In the genomic region with DNA sequence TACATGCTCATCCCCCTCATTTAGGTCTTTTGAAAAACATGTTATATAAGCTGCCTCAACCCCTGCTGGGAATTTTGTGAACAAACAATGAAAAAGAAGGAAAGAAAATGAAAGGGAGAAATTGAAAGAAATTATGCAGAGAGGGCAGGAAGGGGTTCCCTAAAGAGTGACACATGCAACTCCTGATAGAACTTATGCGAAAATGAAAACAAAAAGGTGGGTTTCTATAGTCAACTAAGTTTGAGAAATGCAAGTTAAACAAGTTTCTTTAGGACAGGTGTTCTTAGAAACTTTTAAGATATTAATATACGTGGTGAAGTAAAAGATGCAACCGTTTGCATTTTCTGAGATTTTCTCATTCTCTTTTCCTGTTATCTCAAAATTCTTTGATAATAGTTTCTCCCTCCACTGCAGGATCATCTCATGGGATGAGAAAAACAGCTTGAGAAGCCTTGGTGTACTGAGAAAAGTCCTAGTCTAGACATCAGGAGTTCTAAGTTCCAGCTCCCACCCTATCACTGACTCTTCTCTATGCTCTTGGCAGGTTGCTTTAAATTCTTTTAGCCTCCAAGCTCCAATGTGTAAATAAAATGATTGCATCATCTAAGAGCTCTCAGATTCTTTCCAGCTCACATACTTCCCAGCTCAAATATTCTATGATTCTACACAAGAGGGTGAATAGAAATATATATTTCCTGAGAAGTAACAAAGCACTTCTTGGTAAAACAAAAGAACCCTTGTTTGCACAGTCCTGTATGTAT, we compare ENCODE assay signal across 8 cellular contexts.
DNase-seq lines count a peak whose midpoint lies in the region; ATAC-seq and TF ChIP-seq lines count a peak whose summit lies in the region.

No MANE protein-coding gene starts in this region.

- H3K4me1 ChIP-seq in psoas muscle: peaks cover 16% of the 10 kb centered on the region
- peaks cover 16% of the 10 kb centered on the region for H3K4me1 ChIP-seq in CD8-positive, alpha-beta T cell (ENCODE audit: insufficient read depth, low read length)

- no peaks in the 10 kb centered on the region for H3K27me3 Mint-ChIP-seq in activated T-cell treated with anti-CD3 and anti-CD28 coated beads, Interleukin-2, amount 50 U/mL, for 72 hours (ENCODE audit: low read depth)
- H3K27me3 Mint-ChIP-seq in brain: no peaks in the 10 kb centered on the region
- no peaks in the 10 kb centered on the region for H3K27me3 Mint-ChIP-seq in CD8-positive, alpha-beta T cell (ENCODE audit: low read depth)
- peaks cover 0 to 9% of the 10 kb centered on the region in 2 donors for H3K27me3 Mint-ChIP-seq in natural killer cell treated with Interleukin-12 subunit alpha and Interleukin-12 subunit beta and Interleukin-15 and Interleukin-18, amount 100 ng/mL, for 72 hours

- no peak for TF ChIP-seq CTCF in brain (conservative IDR thresholded peaks at IDR 0.05)
- TF ChIP-seq CTCF in psoas muscle (IDR thresholded peaks at IDR 0.05): no peak
- TF ChIP-seq CTCF in CD8-positive, alpha-beta T cell (IDR thresholded peaks at IDR 0.05): no peak

- no peaks in the 10 kb centered on the region for H3K36me3 ChIP-seq in psoas muscle (ENCODE audit: insufficient read depth in 1 of 2, low read depth in 1 of 2)
- H3K36me3 ChIP-seq in CD8-positive, alpha-beta T cell (ENCODE audit: insufficient read depth, low read length): no peaks in the 10 kb centered on the region

- no peak for ATAC-seq in activated T-cell treated with anti-CD3 and anti-CD28 coated beads, Interleukin-2, amount 50 U/mL, for 72 hours (replicated peaks in 1 of 2)
- peak; percentile 77 for ATAC-seq in HG03135 (IDR thresholded peaks at IDR 0.05; ENCODE audit: unreplicated experiment)
- ATAC-seq in psoas muscle: no peak
- no peak for ATAC-seq in CD8-positive, alpha-beta T cell
- ATAC-seq in natural killer cell treated with Interleukin-12 subunit alpha and Interleukin-12 subunit beta and Interleukin-15 and Interleukin-18, amount 100 ng/mL, for 72 hours: no peak

- CTCF ChIA-PET in CD8-positive, alpha-beta T cell (lab: Charles Lee): interaction anchor here (1.0 to 1.4 kb wide), 3 partner anchors 13 to 25 kb away, joined by 3 to 8 read pairs (median 4); no protein-coding TSS in a partner anchor

- POLR2A ChIA-PET in CD8-positive, alpha-beta T cell (lab: Charles Lee): interaction anchor here (1.0 to 1.8 kb wide), 3 partner anchors 10 to 20 kb away, joined by 3 to 5 read pairs (median 3); no protein-coding TSS in a partner anchor

- H3K4me3 ChIP-seq in psoas muscle: no peak overlapping the region
- no peak overlapping the region for H3K4me3 ChIP-seq in CD8-positive, alpha-beta T cell (ENCODE audit: low read depth, low read length)

- H3K27me3 ChIP-seq in psoas muscle (ENCODE audit: insufficient read depth in 3 of 3, low read length in 2 of 3): no peaks in the 10 kb centered on the region
- H3K27me3 ChIP-seq in CD8-positive, alpha-beta T cell (ENCODE audit: insufficient read depth, low read length): no peaks in the 10 kb centered on the region

- 53 to 72% (median 63%) methylated on average over 3 of the region's 3 CpGs for WGBS in psoas muscle, 3 donors

- no peak for DNase-seq in activated T-cell treated with anti-CD3 and anti-CD28 coated beads, Interleukin-2, amount 50 U/mL, for 72 hours
- DNase-seq in activated T-cell treated with anti-CD3 and anti-CD28 coated beads for 4 hours (no peak), psoas muscle (no peak)
- no peak for DNase-seq in CD8-positive, alpha-beta T cell
- DNase-seq in natural killer cell treated with Interleukin-12 subunit alpha and Interleukin-12 subunit beta and Interleukin-15 and Interleukin-18, amount 100 ng/mL, for 72 hours (ENCODE audit: low spot score): no peak
- DNase-seq in activated CD8-positive, alpha-beta memory T cell treated with anti-CD3 and anti-CD28 coated beads, Interleukin-2, amount 50 U/mL, for 48 hours: no peak

- peak overlapping the region; percentile 10 for H3K27ac ChIP-seq in psoas muscle
- no peak overlapping the region for H3K27ac ChIP-seq in CD8-positive, alpha-beta T cell (ENCODE audit: low read depth, low read length)

- intact Hi-C loops in psoas muscle (cut with DNase I): loop anchor here in 1 of 2 donors (10.0 kb wide), 1 partner anchor 106 kb away; no protein-coding TSS in a partner anchor
- intact Hi-C loops in CD8-positive, alpha-beta T cell (cut with DNase I, micrococcal nuclease): no loop called here

- peaks cover 3 to 6% of the 10 kb centered on the region in 2 donors for H3K36me3 Mint-ChIP-seq in activated T-cell treated with anti-CD3 and anti-CD28 coated beads, Interleukin-2, amount 50 U/mL, for 72 hours (ENCODE audit: insufficient read depth in 2 of 2)
- H3K36me3 Mint-ChIP-seq in brain: no peaks in the 10 kb centered on the region
- H3K36me3 Mint-ChIP-seq in CD8-positive, alpha-beta T cell: no peaks in the 10 kb centered on the region
- no peaks in the 10 kb centered on the region for H3K36me3 Mint-ChIP-seq in natural killer cell treated with Interleukin-12 subunit alpha and Interleukin-12 subunit beta and Interleukin-15 and Interleukin-18, amount 100 ng/mL, for 72 hours

- peaks cover 0 to 3% of the 10 kb centered on the region in 2 donors for H3K9me3 Mint-ChIP-seq in activated T-cell treated with anti-CD3 and anti-CD28 coated beads, Interleukin-2, amount 50 U/mL, for 72 hours
- no peaks in the 10 kb centered on the region for H3K9me3 Mint-ChIP-seq in brain
- no peaks in the 10 kb centered on the region for H3K9me3 Mint-ChIP-seq in CD8-positive, alpha-beta T cell
- no peaks in the 10 kb centered on the region for H3K9me3 Mint-ChIP-seq in natural killer cell treated with Interleukin-12 subunit alpha and Interleukin-12 subunit beta and Interleukin-15 and Interleukin-18, amount 100 ng/mL, for 72 hours

- H3K27ac Mint-ChIP-seq in activated T-cell treated with anti-CD3 and anti-CD28 coated beads, Interleukin-2, amount 50 U/mL, for 72 hours: peak overlapping the region; percentile 64
- peak overlapping the region in 4 of 5 experiments; percentile 50 to 72 (median 64) for H3K27ac Mint-ChIP-seq in brain
- H3K27ac Mint-ChIP-seq in CD8-positive, alpha-beta T cell: no peak overlapping the region
- H3K27ac Mint-ChIP-seq in natural killer cell treated with Interleukin-12 subunit alpha and Interleukin-12 subunit beta and Interleukin-15 and Interleukin-18, amount 100 ng/mL, for 72 hours: peak overlapping the region in 1 of 2 donors; percentile 21

- H3K4me1 Mint-ChIP-seq in activated T-cell treated with anti-CD3 and anti-CD28 coated beads, Interleukin-2, amount 50 U/mL, for 72 hours (ENCODE audit: low read depth): peaks cover 97% of the 10 kb centered on the region
- peaks cover 26% of the 10 kb centered on the region for H3K4me1 Mint-ChIP-seq in brain
- peaks cover 32% of the 10 kb centered on the region for H3K4me1 Mint-ChIP-seq in CD8-positive, alpha-beta T cell (ENCODE audit: low read depth)
- H3K4me1 Mint-ChIP-seq in natural killer cell treated with Interleukin-12 subunit alpha and Interleukin-12 subunit beta and Interleukin-15 and Interleukin-18, amount 100 ng/mL, for 72 hours (ENCODE audit: low read depth in 2 of 2): peaks cover 15 to 30% of the 10 kb centered on the region in 2 donors

- peak overlapping the region; percentile 43 to 78 for H3K4me3 Mint-ChIP-seq in activated T-cell treated with anti-CD3 and anti-CD28 coated beads, Interleukin-2, amount 50 U/mL, for 72 hours
- H3K4me3 Mint-ChIP-seq in brain: no peak overlapping the region
- no peak overlapping the region for H3K4me3 Mint-ChIP-seq in CD8-positive, alpha-beta T cell
- no peak overlapping the region for H3K4me3 Mint-ChIP-seq in natural killer cell treated with Interleukin-12 subunit alpha and Interleukin-12 subunit beta and Interleukin-15 and Interleukin-18, amount 100 ng/mL, for 72 hours

- H3K9me3 ChIP-seq in psoas muscle: no peaks in the 10 kb centered on the region
- H3K9me3 ChIP-seq in CD8-positive, alpha-beta T cell (ENCODE audit: low read length): no peaks in the 10 kb centered on the region

Comparison
In these comparisons a context has a peak if more than half of its experiments do, and no peak if none do; other contexts are left out.
1. H3K4me3 Mint-ChIP-seq: peak in activated T-cell treated with anti-CD3 and anti-CD28 coated beads, Interleukin-2, amount 50 U/mL, for 72 hours (2 of 2); none in brain (0 of 5), CD8-positive, alpha-beta T cell (single experiment) and natural killer cell treated with Interleukin-12 subunit alpha and Interleukin-12 subunit beta and Interleukin-15 and Interleukin-18, amount 100 ng/mL, for 72 hours (single experiment).